In the genomic region with DNA sequence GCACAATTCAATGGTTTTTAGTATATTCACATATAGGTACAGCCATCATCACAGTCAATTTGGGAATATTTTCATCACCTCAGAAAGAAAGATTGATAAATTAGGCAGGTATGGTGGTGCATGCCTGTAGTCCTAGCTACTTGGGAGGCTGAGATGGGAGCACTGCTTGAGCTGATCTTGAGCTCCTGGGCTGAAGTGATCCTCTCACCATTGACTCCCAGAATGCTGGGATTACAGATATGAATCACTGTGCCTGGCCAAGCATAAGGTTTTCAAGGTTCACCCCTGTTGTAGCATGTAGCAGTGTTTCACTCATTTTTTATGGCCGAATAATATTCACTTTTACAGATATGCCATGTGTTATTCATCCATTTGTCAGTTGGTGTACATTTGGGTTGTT, we compare ENCODE assay signal across 24 cellular contexts.
"Had no signal": no experiment of that assay in that cellular context is flagged by ENCODE, and none has a peak within 500 bp of the region (broad histone marks: within the 10 kb centered on the region; RNA-seq: fewer than 3 reads in every experiment).

No MANE protein-coding gene starts in this region.

- FAIRE-seq: kidney, pancreas had no signal

- H3K27ac ChIP-seq: epithelial cell of prostate, esophagus muscularis mucosa, gastroesophageal sphincter, left ventricle myocardium inferior, lower lobe of right lung, neural progenitor cell, pancreas, tibial artery, upper lobe of left lung, uterus had no signal

- H3K4me3 Mint-ChIP-seq: dendritic cell treated with granulocyte-macrophage colony-stimulating factor and Interleukin-4, amounts not matched to agents 40 ng/mL and 50 ng/mL, for 4 days; effector memory CD8-positive, alpha-beta T cell; mesothelial cell of epicardium; natural killer cell treated with Interleukin-12 subunit alpha and Interleukin-12 subunit beta and Interleukin-15 and Interleukin-18, amount 100 ng/mL, for 72 hours; neural progenitor cell; stimulated activated effector memory CD8-positive, alpha-beta T cell treated with anti-CD3 and anti-CD28 coated beads, Interleukin-12 subunit alpha, Interleukin-12 subunit beta, amount 100 ng/mL, for 72 hours; stimulated activated naive CD8-positive, alpha-beta T cell treated with anti-CD3 and anti-CD28 coated beads, Interleukin-15, Interleukin-2, amounts not matched to agents 100 ng/mL and 50 ng/mL, for 24 hours had no signal

- H3K4me1 ChIP-seq: esophagus muscularis mucosa, gastroesophageal sphincter, left ventricle myocardium inferior, lower lobe of right lung, neural progenitor cell, pancreas, tibial artery, upper lobe of left lung, uterus had no signal

- H3K4me2 ChIP-seq: neural progenitor cell had no signal

- ATAC-seq: effector memory CD8-positive, alpha-beta T cell; gastroesophageal sphincter; natural killer cell treated with Interleukin-12 subunit alpha and Interleukin-12 subunit beta and Interleukin-15 and Interleukin-18, amount 100 ng/mL, for 72 hours; right cardiac atrium; stimulated activated effector memory CD8-positive, alpha-beta T cell treated with anti-CD3 and anti-CD28 coated beads, Interleukin-12 subunit alpha, Interleukin-12 subunit beta, amount 100 ng/mL, for 72 hours had no signal

- H3K9me3 ChIP-seq: esophagus muscularis mucosa, gastroesophageal sphincter, left ventricle myocardium inferior, lower lobe of right lung, pancreas, tibial artery, upper lobe of left lung, uterus had no signal

- H3K36me3 ChIP-seq: esophagus muscularis mucosa, gastroesophageal sphincter, left ventricle myocardium inferior, lower lobe of right lung, neural progenitor cell, pancreas, tibial artery, upper lobe of left lung, uterus had no signal

- H2AFZ ChIP-seq: neural progenitor cell had no signal

- H3K4me3 ChIP-seq: esophagus muscularis mucosa, gastroesophageal sphincter, left ventricle myocardium inferior, lower lobe of right lung, neural progenitor cell, pancreas, tibial artery, upper lobe of left lung, uterus had no signal

- H3K27ac Mint-ChIP-seq: effector memory CD8-positive, alpha-beta T cell; memory B cell; mesothelial cell of epicardium; neural progenitor cell; progenitor cell of endocrine pancreas; stimulated activated effector memory CD8-positive, alpha-beta T cell treated with anti-CD3 and anti-CD28 coated beads, Interleukin-12 subunit alpha, Interleukin-12 subunit beta, amount 100 ng/mL, for 72 hours; stimulated activated naive CD8-positive, alpha-beta T cell treated with anti-CD3 and anti-CD28 coated beads, Interleukin-15, Interleukin-2, amounts not matched to agents 100 ng/mL and 50 ng/mL, for 24 hours had no signal

- DNase-seq: effector memory CD8-positive, alpha-beta T cell; kidney; left cardiac atrium; left ventricle myocardium inferior; lower lobe of right lung; nucleus accumbens; pancreas; right cardiac atrium; stimulated activated CD4-positive, alpha-beta T cell treated with anti-CD3 and anti-CD28 coated beads, Interleukin-4, amount 100 ng/mL, for 1 hour; stimulated activated CD8-positive, alpha-beta memory T cell treated with anti-CD3 and anti-CD28 coated beads, Interleukin-4, amount 100 ng/mL, for 48 hours; tibial artery; upper lobe of left lung; uterus had no signal

- H3K9ac ChIP-seq: neural progenitor cell had no signal

- H3K27me3 ChIP-seq: esophagus muscularis mucosa, gastroesophageal sphincter, neural progenitor cell, pancreas, tibial artery, upper lobe of left lung, uterus had no signal

- H3K9me3 Mint-ChIP-seq: dendritic cell treated with granulocyte-macrophage colony-stimulating factor and Interleukin-4, amounts not matched to agents 40 ng/mL and 50 ng/mL, for 4 days; effector memory CD8-positive, alpha-beta T cell; memory B cell; mesothelial cell of epicardium; natural killer cell treated with Interleukin-12 subunit alpha and Interleukin-12 subunit beta and Interleukin-15 and Interleukin-18, amount 100 ng/mL, for 72 hours; neural progenitor cell; stimulated activated effector memory CD8-positive, alpha-beta T cell treated with anti-CD3 and anti-CD28 coated beads, Interleukin-12 subunit alpha, Interleukin-12 subunit beta, amount 100 ng/mL, for 72 hours; stimulated activated naive CD8-positive, alpha-beta T cell treated with anti-CD3 and anti-CD28 coated beads, Interleukin-15, Interleukin-2, amounts not matched to agents 100 ng/mL and 50 ng/mL, for 24 hours had no signal

- H3K4me1 Mint-ChIP-seq: mesothelial cell of epicardium, neural progenitor cell had no signal

- H3K27me3 Mint-ChIP-seq: dendritic cell treated with granulocyte-macrophage colony-stimulating factor and Interleukin-4, amounts not matched to agents 40 ng/mL and 50 ng/mL, for 4 days; memory B cell; stimulated activated naive CD8-positive, alpha-beta T cell treated with anti-CD3 and anti-CD28 coated beads, Interleukin-15, Interleukin-2, amounts not matched to agents 100 ng/mL and 50 ng/mL, for 24 hours had no signal
